In genomic region chr3:149657458-149657795, GRCh38 we compare ENCODE assay signal across 8 cellular contexts. TPM values are rescaled to one million over a fixed set of nuclear protein-coding genes. Genes with fewer than 3 reads are reported as not detected.
DNase-seq lines count a peak whose midpoint lies in the region; ATAC-seq and TF ChIP-seq lines count a peak whose summit lies in the region.

No MANE protein-coding gene starts in this region.

- CTCF ChIA-PET in PC-3 (lab: Charles Lee) = interaction anchor here (0.6 to 1.1 kb wide), 6 partner anchors 11 to 412 kb away, joined by 3 to 8 read pairs (median 3); no protein-coding TSS in a partner anchor

- no TSS peak for BruUV-seq in PC-3 (replicated peaks; lab: Mats Ljungman, UMichigan)

- 0 to 2% methylated on average over 6 to 13 of the region's 21 CpGs for WGBS in upper lobe of left lung, 2 donors

- TF ChIP-seq POLR2A in upper lobe of left lung (IDR thresholded peaks at IDR 0.05) = no peak

- H3K4me1 Mint-ChIP-seq in memory B cell = peaks cover 9% of the 10 kb centered on the region

- H3K36me3 Mint-ChIP-seq in memory B cell = no peaks in the 10 kb centered on the region

- no peaks in the 10 kb centered on the region for H3K9me3 Mint-ChIP-seq in memory B cell

- peak overlapping the region; percentile 93 for H3K9ac ChIP-seq in PC-3 (ENCODE audit: low read length)

- DNase-seq in DMS 273 (lab: John Stamatoyannopoulos, UW; ENCODE audit: unreplicated experiment) (peak; percentile 83), DMS 273 treated with DMSO at 0.1 percent for 48 hours (lab: John Stamatoyannopoulos, UW) (no peak), PC-3 (peak; percentile 46), dorsolateral prefrontal cortex (no peak), memory B cell (ENCODE audit: low spot score in 2 of 2) (no peak), upper lobe of left lung (peak in 1 of 2 donors; percentile 72), RPMI8226 (no peak)

- H3K9me2 ChIP-seq in PC-3 (replicated peaks; ENCODE audit: low read length) = no peaks in the 10 kb centered on the region

- POLR2A ChIA-PET in PC-3 (lab: Charles Lee; ENCODE audit: unreplicated experiment) = interaction anchor here (0.6 to 2.4 kb wide), 11 partner anchors 11 to 280 kb away, joined by 3 to 36 read pairs (median 7); partner anchors contain the start of gene TM4SF1

- peak overlapping the region; percentile 95 for H3K27ac ChIP-seq in PC-3 (ENCODE audit: low read length)
- H3K27ac ChIP-seq in dorsolateral prefrontal cortex = peak overlapping the region in 55 of 59 donors; percentile 19 to 95 (median 86)
- peak overlapping the region; percentile 92 to 94 (median 94) for H3K27ac ChIP-seq in upper lobe of left lung

- H3K4me3 ChIP-seq in PC-3 (ENCODE audit: low read length) = peak overlapping the region; percentile 98
- H3K4me3 ChIP-seq in dorsolateral prefrontal cortex = peak overlapping the region; percentile 53 to 84 (median 69)
- peak overlapping the region; percentile 50 to 76 (median 60) for H3K4me3 ChIP-seq in upper lobe of left lung

- H3F3A ChIP-seq in PC-3 (ENCODE audit: low read length, unreplicated experiment) = no peaks in the 10 kb centered on the region

- H3K4me1 ChIP-seq in PC-3 (ENCODE audit: insufficient read depth, low read length) (peaks cover 43% of the 10 kb centered on the region), upper lobe of left lung (peaks cover 9 to 41% (median 22%) of the 10 kb centered on the region in 4 donors)

- H3K4me3 Mint-ChIP-seq in memory B cell = peak overlapping the region; percentile 94

- peaks cover 28% of the 10 kb centered on the region for H3K36me3 ChIP-seq in PC-3 (ENCODE audit: low read depth, low read length)
- H3K36me3 ChIP-seq in upper lobe of left lung = peaks cover 0 to 7% (median 1%) of the 10 kb centered on the region in 4 donors

- no peaks in the 10 kb centered on the region for H3K27me3 ChIP-seq in PC-3 (ENCODE audit: low read length)
- peaks cover 0 to 14% (median 0%) of the 10 kb centered on the region in 45 donors for H3K27me3 ChIP-seq in dorsolateral prefrontal cortex
- no peaks in the 10 kb centered on the region for H3K27me3 ChIP-seq in upper lobe of left lung

- TF ChIP-seq EP300 in upper lobe of left lung (IDR thresholded peaks at IDR 0.05) = no peak

- no peaks in the 10 kb centered on the region for H3K9me3 ChIP-seq in PC-3 (ENCODE audit: low read length)
- H3K9me3 ChIP-seq in upper lobe of left lung = no peaks in the 10 kb centered on the region

- H3K4me2 ChIP-seq in PC-3 (ENCODE audit: low read length) = peak overlapping the region; percentile 94

- H3K27me3 Mint-ChIP-seq in memory B cell = peaks cover 11% of the 10 kb centered on the region

- intact Hi-C loops in PC-3 (cut with micrococcal nuclease) (loop anchor here (5.0 to 10.0 kb wide), 4 partner anchors 45 to 283 kb away; partner anchors contain the start of genes RNF13 and TM4SF1), dorsolateral prefrontal cortex (cut with DNase I) (loop anchor here (5.0 to 10.0 kb wide), 3 partner anchors 85 to 125 kb away; no protein-coding TSS in a partner anchor)

- peaks cover 44% of the 10 kb centered on the region for H4K20me1 ChIP-seq in PC-3 (ENCODE audit: low read length)

- no peak for TF ChIP-seq CTCF in PC-3 (conservative IDR thresholded peaks at IDR 0.05; ENCODE audit: low read depth, low read length)
- TF ChIP-seq CTCF in dorsolateral prefrontal cortex (IDR thresholded peaks at IDR 0.05 in 54 of 56, conservative IDR thresholded peaks at IDR 0.05 in 2 of 56; ENCODE audit: low read depth in 1 of 56, partially characterized antibody in 56 of 56) = no peak
- no peak for TF ChIP-seq CTCF in upper lobe of left lung (IDR thresholded peaks at IDR 0.05)

- H3K27ac Mint-ChIP-seq in memory B cell = no peak overlapping the region

- ATAC-seq in PC-3 (peak; percentile 21), memory B cell (ENCODE audit: low read depth) (peak; percentile 35), upper lobe of left lung (ENCODE audit: low FRiP score in 2 of 2) (peak; percentile 59 to 86), HG02798 (IDR thresholded peaks at IDR 0.05; ENCODE audit: poor library complexity, unreplicated experiment) (no peak)

- H2AFZ ChIP-seq in PC-3 (ENCODE audit: low read length) = peak overlapping the region; percentile 29; the same call in 1 of the 2 replicates

- H3K79me2 ChIP-seq in PC-3 (ENCODE audit: low read length) = peaks cover 63% of the 10 kb centered on the region

RNA-seq across cellular contexts. Expression of gene WWTR1, which starts 0.4 kb away (rescaled TPM):
- 74.4 and 79.7 TPM in 2 replicates for total RNA-seq in PC-3 (2014; rRNA removed)
- 10 to 100 TPM; 11.4 to 59.9 (median 24.1) TPM for total RNA-seq in dorsolateral prefrontal cortex
- 100 to 1,000 TPM in 3 of 6 donors, 10 to 100 TPM in 3; 77.5 to 119 (median 107) TPM for total RNA-seq in upper lobe of left lung

Comparison
In these comparisons a context has a peak if more than half of its experiments do, and no peak if none do; other contexts are left out.
1. DNase-seq: peak in DMS 273 (single experiment) and PC-3 (single experiment); none in DMS 273 treated with DMSO at 0.1 percent for 48 hours (single experiment), dorsolateral prefrontal cortex (0 of 10), memory B cell (0 of 2) and RPMI8226 (single experiment).
2. Peak in every context shown above with its lines, with median percentiles within 50 percentile points of each other: H3K27ac ChIP-seq and H3K4me3 ChIP-seq.